ENCODE assay signal across 22 cellular contexts in genomic region chr2:123915380-123915779, GRCh38.
"Had no signal": no experiment of that assay in that cellular context is flagged by ENCODE, and none has a peak within 500 bp of the region (broad histone marks: within the 10 kb centered on the region; RNA-seq: fewer than 3 reads in every experiment).

No MANE protein-coding gene starts in this region.

- H3K27me3 ChIP-seq: neural progenitor cell, ovary, right atrium auricular region, sigmoid colon, stomach, transverse colon had no signal

- H3K4me3 ChIP-seq: lung, neural progenitor cell, ovary, right atrium auricular region, sigmoid colon, skin epidermis, stomach, thoracic aorta, transverse colon had no signal

- H3K36me3 ChIP-seq: neural progenitor cell, ovary, right atrium auricular region, sigmoid colon, stomach, thoracic aorta, transverse colon had no signal

- DNase-seq: erythroblast; foreskin melanocyte; head of caudate nucleus; hippocampal formation; left colon; left ventricle myocardium superior; mesendoderm; naive thymus-derived CD4-positive, alpha-beta T cell; nucleus accumbens; ovary; sigmoid colon; stimulated activated CD4-positive, alpha-beta T cell treated with anti-CD3 and anti-CD28 coated beads, Interleukin-2, amount 100 ng/mL, for 24 hours; stimulated activated naive CD4-positive, alpha-beta T cell; stomach; substantia nigra; transverse colon had no signal

- H3K27ac Mint-ChIP-seq: dendritic cell treated with granulocyte-macrophage colony-stimulating factor and Interleukin-4, amounts not matched to agents 40 ng/mL and 50 ng/mL, for 4 days; naive thymus-derived CD4-positive, alpha-beta T cell; neural progenitor cell had no signal

- H3K9me3 ChIP-seq: ovary, right atrium auricular region, sigmoid colon, stomach, thoracic aorta, transverse colon had no signal

- H3K36me3 Mint-ChIP-seq: naive thymus-derived CD4-positive, alpha-beta T cell; neural progenitor cell had no signal

- H3K4me3 Mint-ChIP-seq: dendritic cell treated with granulocyte-macrophage colony-stimulating factor and Interleukin-4, amounts not matched to agents 40 ng/mL and 50 ng/mL, for 4 days; naive thymus-derived CD4-positive, alpha-beta T cell; neural progenitor cell had no signal

- ATAC-seq: left colon; left ventricle myocardium superior; naive thymus-derived CD4-positive, alpha-beta T cell had no signal

- H3K9me3 Mint-ChIP-seq: dendritic cell treated with granulocyte-macrophage colony-stimulating factor and Interleukin-4, amounts not matched to agents 40 ng/mL and 50 ng/mL, for 4 days; neural progenitor cell had no signal
